Comparison of ENCODE assay signal across 8 cellular contexts in genomic region chrX:154459843-154460242, GRCh38. TPM values are rescaled to one million over a fixed set of nuclear protein-coding genes. Genes with fewer than 3 reads are reported as not detected.
DNase-seq lines count a peak whose midpoint lies in the region; ATAC-seq and TF ChIP-seq lines count a peak whose summit lies in the region.

No MANE protein-coding gene starts in this region.

- H3K36me3 Mint-ChIP-seq in activated naive CD8-positive, alpha-beta T cell treated with anti-CD3 and anti-CD28 coated beads, Interleukin-2, amount 10 ng/mL, durations not matched to agents 7 days and 5 days, result no peaks in the 10 kb centered on the region
- peaks cover 5% of the 10 kb centered on the region for H3K36me3 Mint-ChIP-seq in type B pancreatic cell

- no peak for TF ChIP-seq POLR2A in transverse colon (IDR thresholded peaks at IDR 0.05)

- intact Hi-C loops in left cardiac atrium (cut with DNase I) (no loop called here), Right ventricle myocardium superior (cut with DNase I) (loop anchor here (10.0 kb wide), 1 partner anchor 55 kb away; the partner anchor contains the start of gene DNASE1L1), transverse colon (cut with DNase I; ENCODE audit: low total_unique reads) (no loop called here)

- ATAC-seq in left cardiac atrium (peak; percentile 16 to 44), Right ventricle myocardium superior (ENCODE audit: poor library complexity) (no peak)
- no peak for ATAC-seq in activated naive CD8-positive, alpha-beta T cell treated with anti-CD3 and anti-CD28 coated beads, Interleukin-2, amount 10 ng/mL, durations not matched to agents 7 days and 5 days (ENCODE audit: low read depth)

- TF ChIP-seq EP300 in transverse colon (IDR thresholded peaks at IDR 0.05; ENCODE audit: low read depth), result no peak

- in situ Hi-C loops in transverse colon (cut with MboI; ENCODE audit: low pct_ligation_motif_present in 1 of 4, low pct_unique_long_range_greater_than_20kb in 1 of 4, low sequenced_read_pairs in 3 of 4), result no loop called here

- TF ChIP-seq CTCF in type B pancreatic cell (conservative IDR thresholded peaks at IDR 0.05) (no peak), transverse colon (IDR thresholded peaks at IDR 0.05) (no peak)

- H3K27ac ChIP-seq in transverse colon, result no peak overlapping the region

- no peaks in the 10 kb centered on the region for H3K9me3 ChIP-seq in transverse colon

- H3K4me3 ChIP-seq in transverse colon, result peak overlapping the region in 1 of 4 donors; percentile 60

- H3K4me3 Mint-ChIP-seq in activated naive CD8-positive, alpha-beta T cell treated with anti-CD3 and anti-CD28 coated beads, Interleukin-2, amount 10 ng/mL, durations not matched to agents 7 days and 5 days, result peak overlapping the region; percentile 87
- H3K4me3 Mint-ChIP-seq in type B pancreatic cell, result peak overlapping the region; percentile 88

- WGBS in transverse colon (ENCODE audit: low coverage in 1 of 2), 2 donors, result 70% methylated on average over 11 of the region's 14 CpGs; no CpG with 5 or more reads in 1 of the 2 donors

- no peaks in the 10 kb centered on the region for H3K36me3 ChIP-seq in transverse colon

- peaks cover 2 to 9% (median 6%) of the 10 kb centered on the region in 4 donors for H3K4me1 ChIP-seq in transverse colon

- POLR2A ChIA-PET in activated naive CD8-positive, alpha-beta T cell treated with anti-CD3 and anti-CD28 coated beads, Interleukin-2, amount 10 ng/mL, durations not matched to agents 7 days and 5 days (lab: Charles Lee), result interaction anchor here (0.7 to 2.9 kb wide), 4 partner anchors 17 to 61 kb away, joined by 3 to 18 read pairs (median 8); partner anchors contain the start of genes RPL10 and SLC10A3

- no peaks in the 10 kb centered on the region for H3K27me3 ChIP-seq in transverse colon

- no peaks in the 10 kb centered on the region for H3K9me3 Mint-ChIP-seq in activated naive CD8-positive, alpha-beta T cell treated with anti-CD3 and anti-CD28 coated beads, Interleukin-2, amount 10 ng/mL, durations not matched to agents 7 days and 5 days
- no peaks in the 10 kb centered on the region for H3K9me3 Mint-ChIP-seq in type B pancreatic cell

- no peaks in the 10 kb centered on the region for H3K27me3 Mint-ChIP-seq in activated naive CD8-positive, alpha-beta T cell treated with anti-CD3 and anti-CD28 coated beads, Interleukin-2, amount 10 ng/mL, durations not matched to agents 7 days and 5 days
- H3K27me3 Mint-ChIP-seq in type B pancreatic cell, result no peaks in the 10 kb centered on the region

- DNase-seq in left cardiac atrium (no peak), Right ventricle myocardium superior (no peak), left kidney (ENCODE audit: low read depth, low spot score) (peak; percentile 68), type B pancreatic cell (ENCODE audit: extremely low spot score, unreplicated experiment) (no peak), superior temporal gyrus (ENCODE audit: extremely low spot score) (no peak), transverse colon (no peak)
- DNase-seq in activated naive CD8-positive, alpha-beta T cell treated with anti-CD3 and anti-CD28 coated beads, Interleukin-2, amount 10 ng/mL, durations not matched to agents 7 days and 5 days, result no peak
- no peak for DNase-seq in activated effector memory CD4-positive, alpha-beta T cell treated with anti-CD3 and anti-CD28 coated beads, Interleukin-2, amount 50 U/mL, for 16 hours

- H3K4me1 Mint-ChIP-seq in activated naive CD8-positive, alpha-beta T cell treated with anti-CD3 and anti-CD28 coated beads, Interleukin-2, amount 10 ng/mL, durations not matched to agents 7 days and 5 days, result peaks cover 8% of the 10 kb centered on the region
- no peaks in the 10 kb centered on the region for H3K4me1 Mint-ChIP-seq in type B pancreatic cell (ENCODE audit: unreplicated experiment)

- no peak overlapping the region for H3K27ac Mint-ChIP-seq in activated naive CD8-positive, alpha-beta T cell treated with anti-CD3 and anti-CD28 coated beads, Interleukin-2, amount 10 ng/mL, durations not matched to agents 7 days and 5 days
- no peak overlapping the region for H3K27ac Mint-ChIP-seq in type B pancreatic cell

RNA-seq across cellular contexts. Expression of gene PLXNA3, which starts 1.8 kb away (rescaled TPM):
- total RNA-seq in left cardiac atrium (10 to 100 TPM; 24.0 to 28.1 TPM), Right ventricle myocardium superior (15.0 TPM), type B pancreatic cell (ENCODE audit: low replicate concordance) (62.9 and 85.1 TPM in 2 replicates), transverse colon (100 to 1,000 TPM in 1 of 4 donors, 10 to 100 TPM in 3; 17.3 to 128 (median 52.8) TPM)
- 10 to 100 TPM; 62.5 to 64.1 TPM for total RNA-seq in activated naive CD8-positive, alpha-beta T cell treated with anti-CD3 and anti-CD28 coated beads, Interleukin-2, amount 10 ng/mL, durations not matched to agents 7 days and 5 days

RNA-seq across cellular contexts. Expression of gene FAM50A, which starts 15.9 kb away (rescaled TPM):
- 10 to 100 TPM; 48.7 to 58.9 TPM for total RNA-seq in left cardiac atrium
- 45.6 TPM for total RNA-seq in Right ventricle myocardium superior
- 10 to 100 TPM; 59.2 to 70.3 TPM for total RNA-seq in activated naive CD8-positive, alpha-beta T cell treated with anti-CD3 and anti-CD28 coated beads, Interleukin-2, amount 10 ng/mL, durations not matched to agents 7 days and 5 days
- 59.2 and 63.8 TPM in 2 replicates for total RNA-seq in type B pancreatic cell (ENCODE audit: low replicate concordance)
- total RNA-seq in transverse colon, result 100 to 1,000 TPM in 1 of 4 donors, 10 to 100 TPM in 3; 39.9 to 130 (median 52.0) TPM

RNA-seq across cellular contexts. Expression of gene LAGE3, which starts 19.2 kb away (rescaled TPM):
- total RNA-seq in left cardiac atrium (10 to 100 TPM; 17.7 TPM), Right ventricle myocardium superior (18.0 TPM), type B pancreatic cell (ENCODE audit: low replicate concordance) (12.9 and 15.9 TPM in 2 replicates), transverse colon (10 to 100 TPM in 2 of 4 donors, 1 to 10 TPM in 1, not detected in 1; 3.0 to 28.4 (median 23.3) TPM)
- total RNA-seq in activated naive CD8-positive, alpha-beta T cell treated with anti-CD3 and anti-CD28 coated beads, Interleukin-2, amount 10 ng/mL, durations not matched to agents 7 days and 5 days, result 10 to 100 TPM; 32.2 to 34.8 TPM

RNA-seq across cellular contexts. Expression of gene GDI1, which starts 22.9 kb away (rescaled TPM):
- 10 to 100 TPM; 76.8 to 98.5 TPM for total RNA-seq in left cardiac atrium
- 70.3 TPM for total RNA-seq in Right ventricle myocardium superior
- total RNA-seq in activated naive CD8-positive, alpha-beta T cell treated with anti-CD3 and anti-CD28 coated beads, Interleukin-2, amount 10 ng/mL, durations not matched to agents 7 days and 5 days, result 100 to 1,000 TPM; 138 to 147 TPM
- 105 and 159 TPM in 2 replicates for total RNA-seq in type B pancreatic cell (ENCODE audit: low replicate concordance)
- total RNA-seq in transverse colon, result 100 to 1,000 TPM in 3 of 4 donors, 10 to 100 TPM in 1; 86.6 to 173 (median 119) TPM

RNA-seq across cellular contexts. Expression of gene UBL4A, which starts 26.6 kb away (rescaled TPM):
- total RNA-seq in left cardiac atrium, result 10 to 100 TPM; 44.4 to 48.4 TPM
- 54.7 TPM for total RNA-seq in Right ventricle myocardium superior
- total RNA-seq in activated naive CD8-positive, alpha-beta T cell treated with anti-CD3 and anti-CD28 coated beads, Interleukin-2, amount 10 ng/mL, durations not matched to agents 7 days and 5 days, result 10 to 100 TPM; 43.8 to 45.3 TPM
- total RNA-seq in type B pancreatic cell (ENCODE audit: low replicate concordance), result 23.3 and 28.7 TPM in 2 replicates
- total RNA-seq in transverse colon, result 10 to 100 TPM; 19.9 to 50.7 (median 42.7) TPM

Comparison
In these comparisons a context has a peak if more than half of its experiments do, and no peak if none do; other contexts are left out.
1. ATAC-seq: peak in left cardiac atrium (2 of 2); none in Right ventricle myocardium superior (single experiment) and activated naive CD8-positive, alpha-beta T cell treated with anti-CD3 and anti-CD28 coated beads, Interleukin-2, amount 10 ng/mL, durations not matched to agents 7 days and 5 days (single experiment).